In genomic region chr5:131164161-131164930, GRCh38 we compare ENCODE assay signal across 1 cellular context.
A peak's percentile ranks its signal among the peaks of the same experiment; 100 is the strongest.
TF ChIP-seq lines count a peak whose summit lies in the region.

No MANE protein-coding gene starts in this region.

TF ChIP-seq in HepG2, 621 proteins besides CTCF, POLR2A, EP300 and RAD21 (continued from another document and continues in another):
- peak; percentile 16; the same call in 1 of the 2 replicates for TF ChIP-seq ZNF160 (CRISPR knock-in tag; IDR thresholded peaks at IDR 0.05)
- TF ChIP-seq ZMYM3 (CRISPR knock-in tag; IDR thresholded peaks at IDR 0.05), result no peak
- 0 out of 2 replicates have a peak, but pooled peaks have one; percentile 10 for TF ChIP-seq ZNF263 (CRISPR knock-in tag; IDR thresholded peaks at IDR 0.05)
- TF ChIP-seq TFDP2 (CRISPR knock-in tag; IDR thresholded peaks at IDR 0.05), result peak; percentile 64; the same call in 1 of the 2 replicates
- TF ChIP-seq GMEB1 (CRISPR knock-in tag; IDR thresholded peaks at IDR 0.05; ENCODE audit: borderline replicate concordance), result no peak
- TF ChIP-seq ZHX2 (IDR thresholded peaks at IDR 0.05; ENCODE audit: low read depth), result no peak
- no peak; the same call in 1 of the 2 replicates for TF ChIP-seq ZHX2 (CRISPR knock-in tag; IDR thresholded peaks at IDR 0.05; ENCODE audit: borderline replicate concordance)
- TF ChIP-seq TBX2 (CRISPR knock-in tag; IDR thresholded peaks at IDR 0.05; ENCODE audit: borderline replicate concordance), result peak; percentile 44
- TF ChIP-seq GZF1 (CRISPR knock-in tag; IDR thresholded peaks at IDR 0.05), result 0 out of 2 replicates have a peak, but pooled peaks have one; percentile 28
- TF ChIP-seq BCL6 (CRISPR knock-in tag; IDR thresholded peaks at IDR 0.05), result no peak
- TF ChIP-seq ZNF678 (CRISPR knock-in tag; IDR thresholded peaks at IDR 0.05), result peak; percentile 33; the same call in 1 of the 2 replicates
- no peak for TF ChIP-seq SSRP1 (CRISPR knock-in tag; IDR thresholded peaks at IDR 0.05)
- peak; percentile 63 for TF ChIP-seq RBM39 (IDR thresholded peaks at IDR 0.05; ENCODE audit: low read depth, low read length, poor library complexity, severe bottlenecking)
- 0 out of 2 replicates have a peak, but pooled peaks have one; percentile 75 for TF ChIP-seq MTF1 (CRISPR knock-in tag; IDR thresholded peaks at IDR 0.05)
- TF ChIP-seq ZNF766 (CRISPR knock-in tag; IDR thresholded peaks at IDR 0.05; ENCODE audit: borderline replicate concordance), result peak; percentile 68
- no peak for TF ChIP-seq CEBPZ (IDR thresholded peaks at IDR 0.05; ENCODE audit: low read length)
- peak; percentile 24 for TF ChIP-seq YEATS2 (CRISPR knock-in tag; IDR thresholded peaks at IDR 0.05; ENCODE audit: borderline replicate concordance)
- peak; percentile 91; the same call in 1 of the 2 replicates for TF ChIP-seq SALL2 (CRISPR knock-in tag; IDR thresholded peaks at IDR 0.05)
- 0 out of 2 replicates have a peak, but pooled peaks have one; percentile 67 for TF ChIP-seq KDM4B (CRISPR knock-in tag; IDR thresholded peaks at IDR 0.05)
- TF ChIP-seq MYNN (CRISPR knock-in tag; IDR thresholded peaks at IDR 0.05; ENCODE audit: low read depth), result no peak
- peak; percentile 52; the same call in 1 of the 2 replicates for TF ChIP-seq ZNF264 (CRISPR knock-in tag; IDR thresholded peaks at IDR 0.05)
- TF ChIP-seq ZNF800 (CRISPR knock-in tag; IDR thresholded peaks at IDR 0.05), result peak; percentile 39; the same call in 1 of the 2 replicates
- no peak for TF ChIP-seq ZNF644 (CRISPR knock-in tag; IDR thresholded peaks at IDR 0.05; ENCODE audit: low read depth)
- TF ChIP-seq ZFP36L1 (CRISPR knock-in tag; IDR thresholded peaks at IDR 0.05), result no peak
- TF ChIP-seq POLR2G (IDR thresholded peaks at IDR 0.05; ENCODE audit: low read depth, low read length), result peak; percentile 4; the same call in 1 of the 2 replicates
- peak; percentile 82; the same call in 1 of the 2 replicates for TF ChIP-seq TP53 (CRISPR knock-in tag; conservative IDR thresholded peaks at IDR 0.05)
- TF ChIP-seq AGO2 (optimal IDR thresholded peaks at IDR 0.05; ENCODE audit: low read depth, low read length), result peak; percentile 81
- no peak for TF ChIP-seq TCF7L2 (IDR thresholded peaks at IDR 0.05; ENCODE audit: low read depth, low read length)
- TF ChIP-seq MXI1 (IDR thresholded peaks at IDR 0.05; ENCODE audit: borderline replicate concordance, low read depth, low read length), result peak; percentile 57; the same call in 1 of the 3 replicates
- TF ChIP-seq MLXIP (CRISPR knock-in tag; IDR thresholded peaks at IDR 0.05; ENCODE audit: borderline replicate concordance), result peak; percentile 61; the same call in 1 of the 2 replicates
- 0 out of 2 replicates have a peak, but pooled peaks have one; percentile 17 for TF ChIP-seq ZNF773 (CRISPR knock-in tag; IDR thresholded peaks at IDR 0.05; ENCODE audit: borderline replicate concordance)
- TF ChIP-seq KLF9 (CRISPR knock-in tag; IDR thresholded peaks at IDR 0.05; ENCODE audit: low read depth), result no peak
- TF ChIP-seq SPEN (CRISPR knock-in tag; IDR thresholded peaks at IDR 0.05; ENCODE audit: low read depth), result peak; percentile 49; the same call in 1 of the 2 replicates
- 0 out of 2 replicates have a peak, but pooled peaks have one; percentile 54 for TF ChIP-seq ZNF784 (CRISPR knock-in tag; IDR thresholded peaks at IDR 0.05; ENCODE audit: borderline replicate concordance)
- no peak for TF ChIP-seq ZNF414 (CRISPR knock-in tag; IDR thresholded peaks at IDR 0.05)
- TF ChIP-seq CBX5 (CRISPR knock-in tag; IDR thresholded peaks at IDR 0.05; ENCODE audit: borderline replicate concordance), result no peak
- TF ChIP-seq ZNF501 (CRISPR knock-in tag; IDR thresholded peaks at IDR 0.05), result no peak
- no peak for TF ChIP-seq ETV6 (CRISPR knock-in tag; conservative IDR thresholded peaks at IDR 0.05)
- 0 out of 2 replicates have a peak, but pooled peaks have one; percentile 12 for TF ChIP-seq PHF20 (CRISPR knock-in tag; IDR thresholded peaks at IDR 0.05)
- peak; percentile 94 for TF ChIP-seq HNRNPK (IDR thresholded peaks at IDR 0.05; ENCODE audit: low read depth, low read length, poor library complexity, severe bottlenecking)
- TF ChIP-seq ZNF597 (CRISPR knock-in tag; IDR thresholded peaks at IDR 0.05), result no peak
